In genomic region chr7:77157446-77157845, GRCh38 we compare ENCODE assay signal across 9 cellular contexts. TPM values are rescaled to one million over a fixed set of nuclear protein-coding genes. Genes with fewer than 3 reads are reported as not detected.
A peak's percentile ranks its signal among the peaks of the same experiment; 100 is the strongest.
DNase-seq lines count a peak whose midpoint lies in the region; ATAC-seq and TF ChIP-seq lines count a peak whose summit lies in the region.
"Had no signal": no experiment of that assay in that cellular context is flagged by ENCODE, and none has a peak within 500 bp of the region (broad histone marks: within the 10 kb centered on the region; RNA-seq: fewer than 3 reads in every experiment).

No MANE protein-coding gene starts in this region.

- H3K9ac ChIP-seq in DND-41 (ENCODE audit: low read depth, low read length) = no peak overlapping the region
- no peak overlapping the region for H3K9ac ChIP-seq in mammary epithelial cell (ENCODE audit: insufficient read depth, low read length)
- no peak overlapping the region for H3K9ac ChIP-seq in smooth muscle cell (ENCODE audit: low read depth)

- H3K9me3 Mint-ChIP-seq in mesothelial cell of epicardium = no peaks in the 10 kb centered on the region

- WGBS in mammary epithelial cell (ENCODE audit: low coverage, missing lambda C conversion rate) = 0% methylated on average over 1 of the region's 1 CpG
- 45% methylated on average over 1 of the region's 1 CpG for WGBS in smooth muscle cell (ENCODE audit: low lambda C conversion rate)

- H3K9me3 ChIP-seq in DND-41 (ENCODE audit: insufficient read depth, low read length, severe bottlenecking) (no peaks in the 10 kb centered on the region), mammary epithelial cell (replicated peaks; ENCODE audit: insufficient read depth, low read length) (no peaks in the 10 kb centered on the region), smooth muscle cell (replicated peaks; ENCODE audit: low read depth) (no peaks in the 10 kb centered on the region)

- 0 out of 3 replicates have a peak, but pooled peaks have one; percentile 40 for ATAC-seq in DND-41 (ENCODE audit: insufficient read depth, low read depth)
- ATAC-seq in GM19468 (IDR thresholded peaks at IDR 0.05; ENCODE audit: extremely low read depth, unreplicated experiment) = peak; percentile 8
- ATAC-seq in HG03457 (IDR thresholded peaks at IDR 0.05; ENCODE audit: unreplicated experiment) = peak; percentile 55

- TF ChIP-seq CTCF in DND-41 (IDR thresholded peaks at IDR 0.05; ENCODE audit: borderline replicate concordance, extremely low read depth, low read length, poor library complexity, severe bottlenecking) (no peak), mammary epithelial cell (conservative IDR thresholded peaks at IDR 0.05 in 1 of 2, IDR thresholded peaks at IDR 0.05 in 1 of 2; ENCODE audit: extremely low read depth in 1 of 2, insufficient read depth in 1 of 2, low read depth in 1 of 2, low read length in 2 of 2) (no peak), mesothelial cell of epicardium (IDR thresholded peaks at IDR 0.05; ENCODE audit: unreplicated experiment) (no peak), smooth muscle cell (IDR thresholded peaks at IDR 0.05; ENCODE audit: borderline replicate concordance, insufficient read depth, poor library complexity, severe bottlenecking) (no peak)

- H3K4me3 Mint-ChIP-seq in mesothelial cell of epicardium = no peak overlapping the region

- no peaks in the 10 kb centered on the region for H3K79me2 ChIP-seq in DND-41 (ENCODE audit: insufficient read depth, low read length)
- H3K79me2 ChIP-seq in mammary epithelial cell (ENCODE audit: insufficient read depth, low read length) = no peaks in the 10 kb centered on the region
- H3K79me2 ChIP-seq in smooth muscle cell (ENCODE audit: low read depth) = no peaks in the 10 kb centered on the region

- H3K27ac ChIP-seq in DND-41 (ENCODE audit: low read length) (no peak overlapping the region), mammary epithelial cell (ENCODE audit: insufficient read depth, low read depth, low read length) (peak overlapping the region; percentile 39), smooth muscle cell (ENCODE audit: low read depth) (no peak overlapping the region)

- H3F3A ChIP-seq in smooth muscle cell (ENCODE audit: low read depth) = no peaks in the 10 kb centered on the region

- peaks cover 5% of the 10 kb centered on the region for H3K4me1 Mint-ChIP-seq in mesothelial cell of epicardium

- intact Hi-C loops in mammary epithelial cell (cut with micrococcal nuclease) = no loop called here

- dilution Hi-C loops in mammary epithelial cell (cut with HindIII; ENCODE audit: low sequenced_read_pairs) = no loop called here

- H3K4me2 ChIP-seq in DND-41 (ENCODE audit: insufficient read depth, low read length) (no peak overlapping the region), mammary epithelial cell (ENCODE audit: insufficient read depth, low read depth, low read length) (no peak overlapping the region), smooth muscle cell (no peak overlapping the region)

- no peak for DNase-seq in DND-41
- DNase-seq in mammary epithelial cell = peak; percentile 14
- no peak for DNase-seq in activated gamma-delta T cell (lab: John Stamatoyannopoulos, UW)
- DNase-seq in mesothelial cell of epicardium (ENCODE audit: low spot score in 2 of 2, unreplicated experiment in 2 of 2) = no peak
- no peak for DNase-seq in SK-N-DZ (ENCODE audit: low spot score)
- DNase-seq in smooth muscle cell (lab: John Stamatoyannopoulos, UW; ENCODE audit: unreplicated experiment) = no peak
- DNase-seq: activated CD8-positive, alpha-beta memory T cell treated with anti-CD3 and anti-CD28 coated beads for 24 hours had no signal

- H3K27me3 ChIP-seq in DND-41 (ENCODE audit: insufficient read depth, low read length, poor library complexity) = no peaks in the 10 kb centered on the region
- no peaks in the 10 kb centered on the region for H3K27me3 ChIP-seq in mammary epithelial cell (ENCODE audit: insufficient read depth, low read length)
- H3K27me3 ChIP-seq in smooth muscle cell (ENCODE audit: low read depth) = no peaks in the 10 kb centered on the region

- no TSS peak for BruUV-seq in mammary epithelial cell (replicated peaks; lab: Mats Ljungman, UMichigan)

- H3K4me3 ChIP-seq in DND-41 (ENCODE audit: low read depth in 1 of 2, low read length in 2 of 2) (no peak overlapping the region), mammary epithelial cell (replicated peaks in 1 of 3; ENCODE audit: insufficient read depth in 1 of 3, low read depth in 2 of 3, low read length in 3 of 3) (no peak overlapping the region), smooth muscle cell (no peak overlapping the region)

- H3K36me3 ChIP-seq in DND-41 (ENCODE audit: insufficient read depth, low read length) = no peaks in the 10 kb centered on the region
- no peaks in the 10 kb centered on the region for H3K36me3 ChIP-seq in mammary epithelial cell (ENCODE audit: insufficient read depth, low read length)
- H3K36me3 ChIP-seq in smooth muscle cell (ENCODE audit: low read depth) = no peaks in the 10 kb centered on the region

- H3K27me3 Mint-ChIP-seq in mesothelial cell of epicardium (ENCODE audit: low read depth) = no peaks in the 10 kb centered on the region

- peaks cover 2% of the 10 kb centered on the region for H3K36me3 Mint-ChIP-seq in mesothelial cell of epicardium

- in situ Hi-C loops in mammary epithelial cell (cut with MboI; ENCODE audit: low sequenced_read_pairs in 2 of 2) = no loop called here

- no peak overlapping the region for H2AFZ ChIP-seq in DND-41 (ENCODE audit: low read depth, low read length)
- peak overlapping the region; percentile 17 for H2AFZ ChIP-seq in mammary epithelial cell (ENCODE audit: low read depth, low read length)
- no peak overlapping the region for H2AFZ ChIP-seq in smooth muscle cell (ENCODE audit: low read depth)

- H3K4me1 ChIP-seq in DND-41 (ENCODE audit: insufficient read depth, low read length) = no peaks in the 10 kb centered on the region
- H3K4me1 ChIP-seq in mammary epithelial cell (ENCODE audit: insufficient read depth, low read length) = peaks cover 11% of the 10 kb centered on the region
- H3K4me1 ChIP-seq in smooth muscle cell (ENCODE audit: low read depth) = no peaks in the 10 kb centered on the region

- CTCF ChIA-PET in mammary epithelial cell (lab: Charles Lee; ENCODE audit: low non-redundant PET) = no interaction called here

- no peaks in the 10 kb centered on the region for H4K20me1 ChIP-seq in DND-41 (ENCODE audit: insufficient read depth, low read length)
- H4K20me1 ChIP-seq in mammary epithelial cell (ENCODE audit: insufficient read depth, low read length) = no peaks in the 10 kb centered on the region
- no peaks in the 10 kb centered on the region for H4K20me1 ChIP-seq in smooth muscle cell (ENCODE audit: low read depth)

- no peak overlapping the region for H3K27ac Mint-ChIP-seq in mesothelial cell of epicardium

RNA-seq across cellular contexts. Expression of gene CCDC146, which starts 35.0 kb away (rescaled TPM):
- total RNA-seq in mammary epithelial cell = 1 to 10 TPM; 1.2 to 2.3 TPM
- 0.48 TPM for polyA plus RNA-seq in mammary epithelial cell
- polyA minus RNA-seq in mammary epithelial cell = not detected
- total RNA-seq in mesothelial cell of epicardium = 9.2 to 13.9 TPM (median 12.1 TPM) in 3 replicates
- polyA plus RNA-seq in SK-N-DZ (2014; cell fraction: cytosol; rRNA removed) = 1.8 TPM in 2 replicates
- polyA plus RNA-seq in SK-N-DZ (2014; cell fraction: nucleus; rRNA removed) = 4.1 and 8.5 TPM in 2 replicates
- 2.6 and 7.3 TPM in 2 replicates for total RNA-seq in smooth muscle cell
- polyA plus RNA-seq in smooth muscle cell = 0.77 and 2.3 TPM in 2 replicates

RNA-seq across cellular contexts. Expression of gene FGL2, which starts 42.2 kb away (rescaled TPM):
- total RNA-seq in mammary epithelial cell = under 1 TPM in 1 of 2 donors, not detected in 1; under 0.01 TPM
- polyA plus RNA-seq in mammary epithelial cell = 0.03 TPM
- polyA minus RNA-seq in mammary epithelial cell = not detected
- 0.05 TPM in 1 of 3 replicates, not detected in the others for total RNA-seq in mesothelial cell of epicardium
- not detected in 2 replicates for polyA plus RNA-seq in SK-N-DZ (2014; cell fraction: cytosol; rRNA removed)
- not detected in 2 replicates for polyA plus RNA-seq in SK-N-DZ (2014; cell fraction: nucleus; rRNA removed)
- 0.40 and 1.6 TPM in 2 replicates for total RNA-seq in smooth muscle cell
- polyA plus RNA-seq in smooth muscle cell = 0.39 TPM in 1 of 2 replicates, not detected in the other
